In the genomic region with DNA sequence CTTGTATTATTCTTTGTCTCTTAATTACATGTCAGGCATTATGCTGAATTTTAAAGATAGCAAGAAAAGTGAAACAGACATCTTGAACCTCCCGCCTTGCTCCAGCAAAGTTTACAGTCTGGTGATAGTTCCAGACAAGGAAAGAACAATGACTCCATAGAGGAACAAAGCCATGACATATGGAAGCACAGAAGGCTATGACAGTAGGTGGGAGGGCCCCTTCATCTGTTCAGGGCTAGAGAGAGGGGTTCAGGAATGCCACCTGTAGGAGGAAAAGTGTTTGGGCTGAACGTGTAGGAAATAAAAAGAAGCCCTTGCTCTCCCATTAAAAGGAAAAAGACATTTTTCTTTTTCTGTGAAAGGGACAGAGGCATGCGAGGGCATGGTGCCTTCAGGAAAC, we compare ENCODE assay signal across 28 cellular contexts.
"Had no signal": no experiment of that assay in that cellular context is flagged by ENCODE, and none has a peak within 500 bp of the region (broad histone marks: within the 10 kb centered on the region; RNA-seq: fewer than 3 reads in every experiment).

No MANE protein-coding gene starts in this region.

- H3K27ac ChIP-seq: neural progenitor cell, ovary, parathyroid adenoma, psoas muscle, skin epidermis, spleen, suprapubic skin, testis, tibial artery, transverse colon, upper lobe of right lung, vagina had no signal

- H3K9me3 ChIP-seq: ovary, psoas muscle, spleen, suprapubic skin, testis, tibial artery, transverse colon, upper lobe of right lung, vagina had no signal

- ATAC-seq: natural killer cell; psoas muscle; right cardiac atrium; sciatic nerve; stimulated activated memory B cell treated with anti-CD40 and anti-IgM and Interleukin-4, amounts not matched to agents 10 μg/mL and 1 μg/mL and 100 μg/mL, for 72 hours; stimulated activated naive CD8-positive, alpha-beta T cell treated with anti-CD3 and anti-CD28 coated beads, Interleukin-15, amount 100 ng/mL, for 72 hours; stimulated activated naive CD8-positive, alpha-beta T cell treated with anti-CD3 and anti-CD28 coated beads, Interleukin-15, Interleukin-2, amounts not matched to agents 100 U/mL and 50 U/mL, for 24 hours; upper lobe of right lung had no signal

- H3K36me3 ChIP-seq: neural progenitor cell, ovary, spleen, suprapubic skin, tibial artery, transverse colon, upper lobe of right lung, vagina had no signal

- H3K4me3 ChIP-seq: neural progenitor cell, ovary, psoas muscle, skin epidermis, smooth muscle cell, spleen, suprapubic skin, testis, tibial artery, transverse colon, upper lobe of right lung, vagina had no signal

- H3K27me3 ChIP-seq: neural progenitor cell, ovary, spleen, suprapubic skin, testis, tibial artery, transverse colon, upper lobe of right lung, vagina had no signal

- DNase-seq: natural killer cell; occipital lobe; ovary; posterior cingulate gyrus; psoas muscle; right cardiac atrium; spleen; stimulated activated CD4-positive, alpha-beta T cell treated with anti-CD3 and anti-CD28 coated beads, Interleukin-12 subunit alpha, Interleukin-12 subunit beta, amount 100 ng/mL, for 4 hours; stimulated activated CD4-positive, alpha-beta T cell treated with anti-CD3 and anti-CD28 coated beads, Interleukin-1b, Interleukin-23, amount 100 ng/mL, for 48 hours; stimulated activated CD4-positive, alpha-beta T cell treated with anti-CD3 and anti-CD28 coated beads, Interleukin-4, amount 100 ng/mL, for 1 hour; stimulated activated CD4-positive, alpha-beta T cell treated with anti-CD3 and anti-CD28 coated beads, Interleukin-4, amount 100 ng/mL, for 4 hours; stimulated activated CD8-positive, alpha-beta memory T cell treated with anti-CD3 and anti-CD28 coated beads, Interleukin-4, amount 100 ng/mL, for 48 hours; stimulated activated naive CD4-positive, alpha-beta T cell; stimulated activated naive CD8-positive, alpha-beta T cell treated with anti-CD3 and anti-CD28 coated beads, Interleukin-15, amount 100 ng/mL, for 72 hours; stimulated activated naive CD8-positive, alpha-beta T cell treated with anti-CD3 and anti-CD28 coated beads, Interleukin-15, Interleukin-2, amounts not matched to agents 100 U/mL and 50 U/mL, for 24 hours; substantia nigra; testis; tibial artery; transverse colon; upper lobe of right lung had no signal

- H3K4me1 ChIP-seq: neural progenitor cell, parathyroid adenoma, psoas muscle, spleen, suprapubic skin, testis, tibial artery, transverse colon, upper lobe of right lung, vagina had no signal
